8 cellular contexts compared by ENCODE assay signal in genomic region chr1:160098852-160099647, GRCh38. TPM values are rescaled to one million over a fixed set of nuclear protein-coding genes. Genes with fewer than 3 reads are reported as not detected.
A peak's percentile ranks its signal among the peaks of the same experiment; 100 is the strongest.
DNase-seq lines count a peak whose midpoint lies in the region; ATAC-seq and TF ChIP-seq lines count a peak whose summit lies in the region.

No MANE protein-coding gene starts in this region.

- peaks cover 40% of the 10 kb centered on the region for H3K4me1 ChIP-seq in HUES64 (ENCODE audit: insufficient read depth, low read length)
- peaks cover 39% of the 10 kb centered on the region for H3K4me1 ChIP-seq in OCI-LY3 (ENCODE audit: low read length)

- no peaks in the 10 kb centered on the region for H4K20me1 ChIP-seq in OCI-LY3 (ENCODE audit: insufficient read depth, low read length)

- WGBS in HUES64, result 9% methylated on average over 28 of the region's 40 CpGs

- peak overlapping the region; percentile 96 for H3K4me2 ChIP-seq in OCI-LY3 (ENCODE audit: low read length)

- H3K27ac ChIP-seq in HUES64 (ENCODE audit: low read depth, low read length) (peak overlapping the region; percentile 13; the same call in 1 of the 2 replicates), OCI-LY3 (ENCODE audit: low read length) (0 out of 2 replicates have a peak overlapping the region, but pooled peaks have one; percentile 6)

- H3K36me3 ChIP-seq in HUES64 (ENCODE audit: insufficient read depth, low read length), result peaks cover 10% of the 10 kb centered on the region
- H3K36me3 ChIP-seq in OCI-LY3 (replicated peaks; ENCODE audit: low read depth, low read length), result no peaks in the 10 kb centered on the region

- peak overlapping the region; percentile 95 for H2AFZ ChIP-seq in OCI-LY3 (ENCODE audit: low read depth, low read length)

- peaks cover 9% of the 10 kb centered on the region; the same call in 1 of the 2 replicates for H3K79me2 ChIP-seq in OCI-LY3 (ENCODE audit: low read length)

- DNase-seq in D341Med (ENCODE audit: low spot score) (peak; percentile 99), activated T-cell treated with anti-CD3 and anti-CD28 coated beads for 4 hours (peak; percentile 99), epithelial cell of esophagus (ENCODE audit: low read depth) (peak; percentile 95), mucosa of gallbladder (ENCODE audit: low spot score) (peak; percentile 98)
- DNase-seq in stimulated activated CD8-positive, alpha-beta memory T cell treated with anti-CD3 and anti-CD28 coated beads, Interleukin-4, amount 100 ng/mL, for 1 hour (ENCODE audit: low read depth in 2 of 2, low spot score in 1 of 2), result peak; percentile 93 to 97

- TF ChIP-seq CTCF in OCI-LY3 (IDR thresholded peaks at IDR 0.05; ENCODE audit: low read depth, low read length) (no peak), epithelial cell of esophagus (IDR thresholded peaks at IDR 0.05; ENCODE audit: insufficient read depth, low read depth, low read length, missing control alignments) (no peak)

- H3K9me3 ChIP-seq in HUES64 (ENCODE audit: insufficient read depth, low read depth, low read length) (no peaks in the 10 kb centered on the region), OCI-LY3 (ENCODE audit: insufficient read depth, low read length) (no peaks in the 10 kb centered on the region)

- peak overlapping the region; percentile 44; the same call in 1 of the 2 replicates for H3K9ac ChIP-seq in HUES64 (ENCODE audit: low read depth, low read length)
- H3K9ac ChIP-seq in OCI-LY3 (ENCODE audit: low read length), result peak overlapping the region; percentile 72

- ATAC-seq in GM21515 (IDR thresholded peaks at IDR 0.05; ENCODE audit: unreplicated experiment), result peak; percentile 82

- H3K27me3 ChIP-seq in HUES64 (ENCODE audit: insufficient read depth, low read length), result peaks cover 10% of the 10 kb centered on the region; the same call in 1 of the 2 replicates
- H3K27me3 ChIP-seq in OCI-LY3 (ENCODE audit: low read depth, low read length), result no peaks in the 10 kb centered on the region

- H3K4me3 ChIP-seq in HUES64 (ENCODE audit: low read length) (peak overlapping the region; percentile 55), OCI-LY3 (ENCODE audit: low read length) (peak overlapping the region; percentile 81), epithelial cell of esophagus (ENCODE audit: low read length) (peak overlapping the region; percentile 45)

RNA-seq across cellular contexts. Expression of gene IGSF8, which starts 0.6 kb away (rescaled TPM):
- 45.0 TPM for polyA plus RNA-seq in HUES64 (2013, experiment 1 of 2)
- 45.5 TPM for polyA plus RNA-seq in HUES64 (2013, experiment 2 of 2)
- total RNA-seq in mucosa of gallbladder, result 81.7 TPM

RNA-seq across cellular contexts. Expression of gene ATP1A2, which starts 16.5 kb away (rescaled TPM):
- 35.4 TPM for polyA plus RNA-seq in HUES64 (2013, experiment 1 of 2)
- 49.0 TPM for polyA plus RNA-seq in HUES64 (2013, experiment 2 of 2)
- total RNA-seq in mucosa of gallbladder, result 18.6 TPM

RNA-seq across cellular contexts. Expression of gene KCNJ9, which starts 17.7 kb away (rescaled TPM):
- polyA plus RNA-seq in HUES64 (2013, experiment 1 of 2), result 0.05 TPM
- polyA plus RNA-seq in HUES64 (2013, experiment 2 of 2), result 0.13 TPM
- total RNA-seq in mucosa of gallbladder, result not detected

RNA-seq across cellular contexts. Expression of gene KCNJ10, which starts 29.1 kb away (rescaled TPM):
- 0.45 TPM for polyA plus RNA-seq in HUES64 (2013, experiment 1 of 2)
- 0.63 TPM for polyA plus RNA-seq in HUES64 (2013, experiment 2 of 2)
- not detected for total RNA-seq in mucosa of gallbladder

RNA-seq across cellular contexts. Expression of gene ATP1A4, which starts 52.4 kb away (rescaled TPM):
- 0.40 TPM for polyA plus RNA-seq in HUES64 (2013, experiment 1 of 2)
- 0.19 TPM for polyA plus RNA-seq in HUES64 (2013, experiment 2 of 2)
- 0.43 TPM for total RNA-seq in mucosa of gallbladder

Comparison
In these comparisons a context has a peak if more than half of its experiments do, and no peak if none do; other contexts are left out.
1. Peak in every context shown above with its lines: DNase-seq, ATAC-seq, H3K4me3 ChIP-seq and H3K27ac ChIP-seq.